Comparison of ENCODE assay signal across 8 cellular contexts in the genomic region with DNA sequence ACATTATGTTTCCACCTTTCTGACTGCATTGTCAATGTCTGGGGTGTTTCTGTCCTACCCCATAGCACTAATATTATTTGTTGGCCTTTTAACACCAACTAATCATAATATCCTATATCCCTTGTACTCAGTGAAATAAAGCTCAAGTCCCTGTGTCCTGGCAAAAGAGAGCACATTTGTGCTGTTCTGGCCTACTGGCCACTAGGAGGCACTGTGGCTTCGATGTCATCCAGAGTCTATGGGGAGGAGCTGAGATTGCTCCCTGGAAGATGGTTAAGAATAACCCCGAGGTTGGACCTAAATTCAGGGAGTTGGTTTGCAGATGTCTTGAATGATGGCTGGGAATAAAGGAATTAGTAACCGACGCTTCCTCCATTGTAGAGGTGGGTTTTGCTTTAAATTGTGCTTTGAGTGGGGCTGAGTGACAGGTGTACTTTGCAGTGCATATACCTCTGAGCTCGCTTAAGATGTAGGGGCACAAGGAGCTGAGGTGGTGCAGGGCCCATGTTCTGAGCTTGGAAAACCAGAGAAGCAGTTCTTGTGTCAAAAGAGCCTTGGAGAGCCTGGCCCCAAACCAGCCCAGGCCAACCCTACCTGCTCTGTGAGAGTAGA.
A peak's percentile ranks its signal among the peaks of the same experiment; 100 is the strongest.
DNase-seq lines count a peak whose midpoint lies in the region; ATAC-seq, FAIRE-seq and TF ChIP-seq lines count a peak whose summit lies in the region.

No MANE protein-coding gene starts in this region.

- H3K27ac Mint-ChIP-seq in activated CD4-positive, alpha-beta T cell treated with anti-CD3 and anti-CD28 coated beads, Interleukin-2, amount 10 ng/mL, durations not matched to agents 24 days and 14 days = peak overlapping the region; percentile 0

- H3K36me3 ChIP-seq in pancreas = no peaks in the 10 kb centered on the region

- FAIRE-seq in pancreas (lab: Jason Lieb, UNC) = no peak

- no peaks in the 10 kb centered on the region for H3K36me3 Mint-ChIP-seq in activated CD4-positive, alpha-beta T cell treated with anti-CD3 and anti-CD28 coated beads, Interleukin-2, amount 10 ng/mL, durations not matched to agents 24 days and 14 days (ENCODE audit: low read depth)

- peak; percentile 75 to 88 (median 82) for ATAC-seq in pancreas

- no peaks in the 10 kb centered on the region for H3K27me3 ChIP-seq in pancreas

- 42 to 50% methylated on average over 5 of the region's 5 CpGs for WGBS in pancreas, 2 donors

- peak; percentile 33 for DNase-seq in NCI-H748 (lab: John Stamatoyannopoulos, UW; ENCODE audit: unreplicated experiment)
- DNase-seq in NCI-H748 treated with DMSO at 0.1 percent for 48 hours (lab: John Stamatoyannopoulos, UW) = no peak
- peak; percentile 75 for DNase-seq in H4 (ENCODE audit: low spot score)
- DNase-seq in LNCaP clone FGC (ENCODE audit: low read depth) = peak; percentile 13
- peak; percentile 86 for DNase-seq in activated CD4-positive, alpha-beta T cell treated with anti-CD3 and anti-CD28 coated beads, Interleukin-2, amount 10 ng/mL, durations not matched to agents 24 days and 14 days
- peak; percentile 50 for DNase-seq in epithelial cell of esophagus (ENCODE audit: low read depth)
- DNase-seq in pancreas = peak in 5 of 6 donors; percentile 35 to 66 (median 54)
- no peak for DNase-seq in NOMO-1 treated with DMSO at 0.1 percent for 48 hours (lab: John Stamatoyannopoulos, UW; ENCODE audit: unreplicated experiment)

- no peaks in the 10 kb centered on the region for H3K9me3 Mint-ChIP-seq in activated CD4-positive, alpha-beta T cell treated with anti-CD3 and anti-CD28 coated beads, Interleukin-2, amount 10 ng/mL, durations not matched to agents 24 days and 14 days

- H3K27ac ChIP-seq in pancreas = no peak overlapping the region

- TF ChIP-seq CTCF in LNCaP clone FGC (IDR thresholded peaks at IDR 0.05; ENCODE audit: control insufficient read depth, extremely low read depth, insufficient read depth) (peak; percentile 93), epithelial cell of esophagus (IDR thresholded peaks at IDR 0.05; ENCODE audit: insufficient read depth, low read depth, low read length, missing control alignments) (peak; percentile 64), pancreas (IDR thresholded peaks at IDR 0.05) (peak; percentile 16 to 58 (median 28))

- peak overlapping the region; percentile 46 for H3K4me3 Mint-ChIP-seq in activated CD4-positive, alpha-beta T cell treated with anti-CD3 and anti-CD28 coated beads, Interleukin-2, amount 10 ng/mL, durations not matched to agents 24 days and 14 days

- H3K27me3 Mint-ChIP-seq in activated CD4-positive, alpha-beta T cell treated with anti-CD3 and anti-CD28 coated beads, Interleukin-2, amount 10 ng/mL, durations not matched to agents 24 days and 14 days = peaks cover 9% of the 10 kb centered on the region

- H3K4me1 Mint-ChIP-seq in activated CD4-positive, alpha-beta T cell treated with anti-CD3 and anti-CD28 coated beads, Interleukin-2, amount 10 ng/mL, durations not matched to agents 24 days and 14 days = peaks cover 23% of the 10 kb centered on the region

- intact Hi-C loops in activated CD4-positive, alpha-beta T cell treated with anti-CD3 and anti-CD28 coated beads, Interleukin-2, amount 10 ng/mL, durations not matched to agents 24 days and 14 days (cut with micrococcal nuclease) = loop anchor here (1.0 kb wide), 2 partner anchors 23 to 29 kb away; no protein-coding TSS in a partner anchor
- intact Hi-C loops in pancreas (cut with DNase I) = no loop called here

- H3K4me1 ChIP-seq in pancreas = peaks cover 0 to 4% (median 0%) of the 10 kb centered on the region in 3 donors

- H3K9me3 ChIP-seq in pancreas = no peaks in the 10 kb centered on the region

- no peak overlapping the region for H3K4me3 ChIP-seq in LNCaP clone FGC (ENCODE audit: low read depth, low read length)
- no peak overlapping the region for H3K4me3 ChIP-seq in epithelial cell of esophagus (ENCODE audit: low read length)
- H3K4me3 ChIP-seq in pancreas = no peak overlapping the region

Comparison
In these comparisons a context has a peak if more than half of its experiments do, and no peak if none do; other contexts are left out.
1. DNase-seq: peak in NCI-H748 (single experiment), H4 (single experiment), LNCaP clone FGC (single experiment), activated CD4-positive, alpha-beta T cell treated with anti-CD3 and anti-CD28 coated beads, Interleukin-2, amount 10 ng/mL, durations not matched to agents 24 days and 14 days (single experiment), epithelial cell of esophagus (single experiment) and pancreas (5 of 6); none in NCI-H748 treated with DMSO at 0.1 percent for 48 hours (single experiment) and NOMO-1 treated with DMSO at 0.1 percent for 48 hours (single experiment).
2. CTCF ChIP-seq: peak in every context shown above with its lines; median percentile 93 in LNCaP clone FGC; 64 in epithelial cell of esophagus; 28 in pancreas.